In the genomic region with DNA sequence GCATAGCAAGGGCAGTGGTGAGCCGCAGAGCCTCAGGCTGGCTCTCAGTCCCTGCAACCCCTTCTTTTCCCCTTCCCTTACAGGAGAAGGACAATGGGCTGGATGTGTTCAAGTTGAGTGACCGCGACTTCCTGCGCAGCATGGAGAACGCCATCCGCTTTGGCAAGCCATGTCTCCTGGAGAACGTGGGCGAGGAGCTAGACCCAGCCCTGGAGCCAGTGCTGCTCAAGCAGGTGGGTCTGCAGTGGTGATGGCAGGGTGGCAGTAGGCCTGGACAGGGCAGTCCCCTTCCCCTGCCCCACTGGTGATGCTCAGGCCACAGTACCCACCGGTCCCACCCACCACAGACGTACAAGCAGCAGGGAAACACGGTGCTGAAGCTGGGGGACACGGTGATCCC, we compare ENCODE assay signal across 1 cellular context.
TF ChIP-seq lines count a peak whose summit lies in the region.

No MANE protein-coding gene starts in this region.

TF ChIP-seq in H1, 55 proteins besides CTCF, POLR2A, EP300 and RAD21:
- no peak for TF ChIP-seq POU5F1 (IDR thresholded peaks at IDR 0.05; ENCODE audit: low read depth, low read length)
- TF ChIP-seq RNF2 (IDR thresholded peaks at IDR 0.05; ENCODE audit: borderline replicate concordance, low read depth, low read length, missing control alignments, poor library complexity, severe bottlenecking), result no peak
- TF ChIP-seq, protein P1, sequence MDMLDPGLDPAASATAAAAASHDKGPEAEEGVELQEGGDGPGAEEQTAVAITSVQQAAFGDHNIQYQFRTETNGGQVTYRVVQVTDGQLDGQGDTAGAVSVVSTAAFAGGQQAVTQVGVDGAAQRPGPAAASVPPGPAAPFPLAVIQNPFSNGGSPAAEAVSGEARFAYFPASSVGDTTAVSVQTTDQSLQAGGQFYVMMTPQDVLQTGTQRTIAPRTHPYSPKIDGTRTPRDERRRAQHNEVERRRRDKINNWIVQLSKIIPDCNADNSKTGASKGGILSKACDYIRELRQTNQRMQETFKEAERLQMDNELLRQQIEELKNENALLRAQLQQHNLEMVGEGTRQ (IDR thresholded peaks at IDR 0.05; ENCODE audit: low read length), result no peak
- TF ChIP-seq ATF3 (IDR thresholded peaks at IDR 0.05; ENCODE audit: insufficient read depth, low read depth, low read length), result no peak
- TF ChIP-seq JUND (IDR thresholded peaks at IDR 0.05; ENCODE audit: low read length), result no peak
- TF ChIP-seq MAFK (IDR thresholded peaks at IDR 0.05; ENCODE audit: low read depth, low read length), result no peak
- TF ChIP-seq GABPA (IDR thresholded peaks at IDR 0.05; ENCODE audit: borderline replicate concordance, insufficient read depth, low read length), result no peak
- no peak for TF ChIP-seq KDM5A (IDR thresholded peaks at IDR 0.05; ENCODE audit: low read length)
- no peak for TF ChIP-seq RBBP5 (IDR thresholded peaks at IDR 0.05; ENCODE audit: borderline replicate concordance, low read depth, low read length)
- no peak for TF ChIP-seq KDM1A (IDR thresholded peaks at IDR 0.05; ENCODE audit: borderline replicate concordance, low read length)
- TF ChIP-seq, protein P2, sequence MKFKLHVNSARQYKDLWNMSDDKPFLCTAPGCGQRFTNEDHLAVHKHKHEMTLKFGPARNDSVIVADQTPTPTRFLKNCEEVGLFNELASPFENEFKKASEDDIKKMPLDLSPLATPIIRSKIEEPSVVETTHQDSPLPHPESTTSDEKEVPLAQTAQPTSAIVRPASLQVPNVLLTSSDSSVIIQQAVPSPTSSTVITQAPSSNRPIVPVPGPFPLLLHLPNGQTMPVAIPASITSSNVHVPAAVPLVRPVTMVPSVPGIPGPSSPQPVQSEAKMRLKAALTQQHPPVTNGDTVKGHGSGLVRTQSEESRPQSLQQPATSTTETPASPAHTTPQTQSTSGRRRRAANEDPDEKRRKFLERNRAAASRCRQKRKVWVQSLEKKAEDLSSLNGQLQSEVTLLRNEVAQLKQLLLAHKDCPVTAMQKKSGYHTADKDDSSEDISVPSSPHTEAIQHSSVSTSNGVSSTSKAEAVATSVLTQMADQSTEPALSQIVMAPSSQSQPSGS (IDR thresholded peaks at IDR 0.05; ENCODE audit: low read length), result no peak
